Comparison of ENCODE assay signal across 28 cellular contexts in genomic region chr3:12670789-12671450, GRCh38. TPM values are rescaled to one million over a fixed set of nuclear protein-coding genes. Genes with fewer than 3 reads are reported as not detected.
DNase-seq lines count a peak whose midpoint lies in the region; ATAC-seq lines count a peak whose summit lies in the region.
"Had no signal": no experiment of that assay in that cellular context is flagged by ENCODE, and none has a peak within 500 bp of the region (broad histone marks: within the 10 kb centered on the region; RNA-seq: fewer than 3 reads in every experiment).

No MANE protein-coding gene starts in this region.

- H3K9me3 Mint-ChIP-seq in activated naive CD4-positive, alpha-beta T cell treated with anti-CD3 and anti-CD28 coated beads, Interleukin-2, amount 50 U/mL, for 72 hours = no peaks in the 10 kb centered on the region
- H3K9me3 Mint-ChIP-seq: activated CD4-positive, alpha-beta memory T cell treated with anti-CD3 and anti-CD28 coated beads, Interleukin-2, amount 10 ng/mL, durations not matched to agents 7 days and 5 days; activated T-helper 1 cell treated with anti-CD3 and anti-CD28 coated beads, Interleukin-12 subunit alpha, Interleukin-12 subunit beta, Interleukin-2, Interleukin-4 antibody, amounts not matched to agents 30 ng/mL and 10 ng/mL and 1 ng/mL, durations not matched to agents 14 hours and 24 hours and 36 hours had no signal

- H3K79me1 ChIP-seq in neuronal stem cell (ENCODE audit: low read depth, low read length) = no peaks in the 10 kb centered on the region

- no peak overlapping the region for H3K14ac ChIP-seq in neuronal stem cell (ENCODE audit: low read length)

- H3K23ac ChIP-seq in neuronal stem cell (ENCODE audit: low read depth, low read length, poor library complexity) = peak overlapping the region; percentile 55

- H3K4me3 ChIP-seq in H7 (ENCODE audit: insufficient read depth, low read depth, low read length) = no peak overlapping the region
- H3K4me3 ChIP-seq in neuronal stem cell (ENCODE audit: low read length in 2 of 2) = no peak overlapping the region
- no peak overlapping the region for H3K4me3 ChIP-seq in Karpas-422 (ENCODE audit: low read length)
- H3K4me3 ChIP-seq: BLaER1 treated with 17β-estradiol and CSF1 and Interleukin-3, amounts not matched to agents 10 nM and 100 nM; gastrocnemius medialis; hepatocyte; MG63; psoas muscle; upper lobe of right lung had no signal

- no peak overlapping the region for H3K4me2 ChIP-seq in neuronal stem cell (ENCODE audit: insufficient read depth, low read length, poor library complexity, severe bottlenecking)
- no peak overlapping the region for H3K4me2 ChIP-seq in Karpas-422 (ENCODE audit: low read depth, low read length, poor library complexity, severe bottlenecking)
- H3K4me2 ChIP-seq: BLaER1 treated with 17β-estradiol and CSF1 and Interleukin-3, amounts not matched to agents 10 nM and 100 nM; hepatocyte had no signal

- no peak overlapping the region for H4K91ac ChIP-seq in neuronal stem cell (ENCODE audit: low read depth, low read length, poor library complexity)

- no CpG with 5 or more reads among the region's 5 CpGs for WGBS in neuronal stem cell (ENCODE audit: extremely low coverage in 2 of 2, insufficient read length in 2 of 2, insufficient replicate concordance in 1 of 2), 2 donors

- no peak overlapping the region for H2BK12ac ChIP-seq in neuronal stem cell (ENCODE audit: low read length)

- H3K9me3 ChIP-seq in neuronal stem cell (replicated peaks in 1 of 2; ENCODE audit: control insufficient read depth in 2 of 2, insufficient read depth in 1 of 2, low read depth in 1 of 2, low read length in 2 of 2) (peaks cover 2 to 4% of the 10 kb centered on the region in 2 donors), Karpas-422 (ENCODE audit: low read length) (no peaks in the 10 kb centered on the region)
- H3K9me3 ChIP-seq: gastrocnemius medialis, MG63, psoas muscle, upper lobe of right lung had no signal

- no peaks in the 10 kb centered on the region for H3K4me1 ChIP-seq in neuronal stem cell (ENCODE audit: control insufficient read depth in 2 of 2, insufficient read depth in 1 of 2, low read depth in 1 of 2, low read length in 2 of 2)
- peaks cover 4% of the 10 kb centered on the region for H3K4me1 ChIP-seq in Karpas-422 (ENCODE audit: low read length)
- H3K4me1 ChIP-seq: gastrocnemius medialis, psoas muscle, upper lobe of right lung had no signal

- no peak overlapping the region for H2BK15ac ChIP-seq in neuronal stem cell (ENCODE audit: low read length)

- intact Hi-C loops in left ventricle myocardium superior (cut with micrococcal nuclease) = no loop called here

- peak; percentile 79 for ATAC-seq in left ventricle myocardium superior
- ATAC-seq in activated naive CD4-positive, alpha-beta T cell treated with anti-CD3 and anti-CD28 coated beads, Interleukin-2, amount 50 U/mL, for 72 hours = no peak
- ATAC-seq: gastrocnemius medialis, PC-3, psoas muscle, upper lobe of right lung had no signal

- no peaks in the 10 kb centered on the region for H3K9me2 ChIP-seq in Karpas-422 (replicated peaks; ENCODE audit: insufficient read depth, low read length)

- H3K27ac Mint-ChIP-seq in activated naive CD4-positive, alpha-beta T cell treated with anti-CD3 and anti-CD28 coated beads, Interleukin-2, amount 50 U/mL, for 72 hours = no peak overlapping the region
- H3K27ac Mint-ChIP-seq: activated CD4-positive, alpha-beta memory T cell treated with anti-CD3 and anti-CD28 coated beads, Interleukin-2, amount 10 ng/mL, durations not matched to agents 7 days and 5 days; activated T-helper 1 cell treated with anti-CD3 and anti-CD28 coated beads, Interleukin-12 subunit alpha, Interleukin-12 subunit beta, Interleukin-2, Interleukin-4 antibody, amounts not matched to agents 30 ng/mL and 10 ng/mL and 1 ng/mL, durations not matched to agents 14 hours and 24 hours and 36 hours had no signal

- H2BK5ac ChIP-seq in neuronal stem cell (ENCODE audit: low read length) = no peak overlapping the region

- no peak overlapping the region for H3K9ac ChIP-seq in neuronal stem cell (ENCODE audit: low read depth, low read length, poor library complexity)
- H3K9ac ChIP-seq in Karpas-422 (ENCODE audit: low read length) = no peak overlapping the region
- H3K9ac ChIP-seq: BLaER1 treated with 17β-estradiol and CSF1 and Interleukin-3, amounts not matched to agents 10 nM and 100 nM had no signal

- DNase-seq in H7 (peak; percentile 37), NCI-H510A (lab: John Stamatoyannopoulos, UW) (peak; percentile 5), left ventricle myocardium superior (peak; percentile 48), neuronal stem cell (ENCODE audit: low spot score) (no peak), Kasumi-1 (lab: John Stamatoyannopoulos, UW) (no peak), Karpas-422 (no peak)
- no peak for DNase-seq in activated CD4-positive, CD25-positive, alpha-beta regulatory T cell treated with anti-CD3 and anti-CD28 coated beads, Interleukin-2, amount 50 U/mL, for 72 hours
- no peak for DNase-seq in activated naive CD4-positive, alpha-beta T cell treated with anti-CD3 and anti-CD28 coated beads, Interleukin-2, amount 50 U/mL, for 72 hours (ENCODE audit: low spot score in 2 of 2)
- DNase-seq: activated CD4-positive, alpha-beta memory T cell treated with anti-CD3 and anti-CD28 coated beads, Interleukin-2, amount 10 ng/mL, durations not matched to agents 7 days and 5 days; activated CD8-positive, alpha-beta memory T cell treated with anti-CD3 and anti-CD28 coated beads, Interleukin-2, amount 50 U/mL, for 48 hours; activated naive CD4-positive, alpha-beta T cell treated with Interleukin-2 at 50 U/mL for 16 hours; amygdala; gastrocnemius medialis; KBM-7; MG63; NCI-H1105; NCI-H187 treated with DMSO at 0.1 percent for 48 hours; NCI-H2171 treated with DMSO at 0.1 percent for 48 hours; NCI-H524 treated with DMSO at 0.1 percent for 48 hours; NK-92 treated with Interleukin-12 subunit alpha and Interleukin-12 subunit beta, amount 100 ng/mL, for 24 hours; nucleus accumbens; PC-3; psoas muscle; stimulated activated naive CD4-positive, alpha-beta T cell; upper lobe of right lung had no signal

- H2BK120ac ChIP-seq in neuronal stem cell (ENCODE audit: low read depth, low read length) = no peak overlapping the region

- H2AFZ ChIP-seq in neuronal stem cell (ENCODE audit: low read length) (no peak overlapping the region), Karpas-422 (ENCODE audit: low read length) (no peak overlapping the region)
- H2AFZ ChIP-seq: hepatocyte had no signal

- peaks cover 0 to 6% of the 10 kb centered on the region in 2 donors for H3K36me3 Mint-ChIP-seq in activated naive CD4-positive, alpha-beta T cell treated with anti-CD3 and anti-CD28 coated beads, Interleukin-2, amount 50 U/mL, for 72 hours

- no peak overlapping the region for H4K8ac ChIP-seq in neuronal stem cell (ENCODE audit: low read depth, low read length)

- no peaks in the 10 kb centered on the region for H3K36me3 ChIP-seq in H7 (replicated peaks; ENCODE audit: control insufficient read depth, insufficient read depth, low read length)
- H3K36me3 ChIP-seq in neuronal stem cell (replicated peaks in 1 of 2; ENCODE audit: control insufficient read depth in 2 of 2, insufficient read depth in 2 of 2, low read length in 2 of 2) = no peaks in the 10 kb centered on the region
- no peaks in the 10 kb centered on the region for H3K36me3 ChIP-seq in Karpas-422 (ENCODE audit: insufficient read depth, low read length)
- H3K36me3 ChIP-seq: BLaER1 treated with 17β-estradiol and CSF1 and Interleukin-3, amounts not matched to agents 10 nM and 100 nM; gastrocnemius medialis; MG63; upper lobe of right lung had no signal

- H3K4ac ChIP-seq in neuronal stem cell (ENCODE audit: low read length) = no peak overlapping the region

- no peaks in the 10 kb centered on the region for H3K79me2 ChIP-seq in Karpas-422 (ENCODE audit: low read length)
- H3K79me2 ChIP-seq: hepatocyte had no signal

- H3K27ac ChIP-seq in neuronal stem cell (replicated peaks; ENCODE audit: low read length) (no peak overlapping the region), Karpas-422 (ENCODE audit: low read length) (no peak overlapping the region)
- H3K27ac ChIP-seq: BLaER1 treated with 17β-estradiol and CSF1 and Interleukin-3, amounts not matched to agents 10 nM and 100 nM; gastrocnemius medialis; hepatocyte; psoas muscle; upper lobe of right lung had no signal

- peak overlapping the region; percentile 66 for H3K18ac ChIP-seq in neuronal stem cell (ENCODE audit: low read length)

- H3K27me3 ChIP-seq in H7 (ENCODE audit: control insufficient read depth, insufficient read depth, low read length) = no peaks in the 10 kb centered on the region
- no peaks in the 10 kb centered on the region for H3K27me3 ChIP-seq in neuronal stem cell (ENCODE audit: control insufficient read depth in 3 of 3, insufficient read depth in 3 of 3, low read depth in 1 of 3, low read length in 3 of 3)
- H3K27me3 ChIP-seq in Karpas-422 (ENCODE audit: low read length) = no peaks in the 10 kb centered on the region
- H3K27me3 ChIP-seq: BLaER1 treated with 17β-estradiol and CSF1 and Interleukin-3, amounts not matched to agents 10 nM and 100 nM; gastrocnemius medialis; hepatocyte; MG63; upper lobe of right lung had no signal

- H4K20me1 ChIP-seq in Karpas-422 (ENCODE audit: insufficient read depth, low read depth, low read length) = no peaks in the 10 kb centered on the region
- H4K20me1 ChIP-seq: BLaER1 treated with 17β-estradiol and CSF1 and Interleukin-3, amounts not matched to agents 10 nM and 100 nM had no signal

- H2AK5ac ChIP-seq in neuronal stem cell (ENCODE audit: low read depth, low read length) = no peak overlapping the region

RNA-seq across cellular contexts. Expression of gene RAF1, which starts 7.0 kb away (rescaled TPM):
- total RNA-seq in H7 (2014; rRNA removed; shearing (Covaris generic)) = 158 and 164 TPM in 2 replicates
- total RNA-seq in left ventricle myocardium superior = 153 TPM
- polyA plus RNA-seq in neuronal stem cell (2013, experiment 1 of 2) = 74.1 TPM
- 73.6 TPM for polyA plus RNA-seq in neuronal stem cell (2013, experiment 2 of 2)
- 71.5 and 89.5 TPM in 2 replicates for total RNA-seq in Karpas-422 (2014; rRNA removed; shearing (Covaris generic); ENCODE audit: low replicate concordance)
- 10 to 100 TPM; 75.9 to 97.0 TPM for total RNA-seq in activated naive CD4-positive, alpha-beta T cell treated with anti-CD3 and anti-CD28 coated beads, Interleukin-2, amount 50 U/mL, for 72 hours

Comparison
In these comparisons a context has a peak if more than half of its experiments do, and no peak if none do; other contexts are left out.
1. DNase-seq: peak in H7 (single experiment), NCI-H510A (single experiment) and left ventricle myocardium superior (single experiment); none in neuronal stem cell (single experiment), Kasumi-1 (0 of 2), activated CD4-positive, CD25-positive, alpha-beta regulatory T cell treated with anti-CD3 and anti-CD28 coated beads, Interleukin-2, amount 50 U/mL, for 72 hours (single experiment), Karpas-422 (single experiment) and activated naive CD4-positive, alpha-beta T cell treated with anti-CD3 and anti-CD28 coated beads, Interleukin-2, amount 50 U/mL, for 72 hours (0 of 2).